Comparison of ENCODE assay signal across 9 cellular contexts in genomic region chr4:2482693-2483092, GRCh38. TPM values are rescaled to one million over a fixed set of nuclear protein-coding genes. Genes with fewer than 3 reads are reported as not detected.
A peak's percentile ranks its signal among the peaks of the same experiment; 100 is the strongest.
DNase-seq lines count a peak whose midpoint lies in the region; ATAC-seq and TF ChIP-seq lines count a peak whose summit lies in the region.
"Had no signal": no experiment of that assay in that cellular context is flagged by ENCODE, and none has a peak within 500 bp of the region (broad histone marks: within the 10 kb centered on the region; RNA-seq: fewer than 3 reads in every experiment).

No MANE protein-coding gene starts in this region.

- H3K36me3 ChIP-seq in DOHH2 (ENCODE audit: control insufficient read depth, low read length) = peaks cover 62% of the 10 kb centered on the region
- H3K36me3 ChIP-seq in mesendoderm (ENCODE audit: control insufficient read depth, insufficient read depth, low read length) = no peaks in the 10 kb centered on the region
- H3K36me3 ChIP-seq: cardiac muscle cell had no signal

- no peak overlapping the region for H3K23ac ChIP-seq in mesendoderm (ENCODE audit: low read length)

- no peak overlapping the region for H3K9ac ChIP-seq in mesendoderm (ENCODE audit: low read length)

- H3K79me2 ChIP-seq in DOHH2 (ENCODE audit: control insufficient read depth, low read length) (peaks cover 96% of the 10 kb centered on the region), mesendoderm (ENCODE audit: control insufficient read depth, insufficient read depth, low read length) (peaks cover 96% of the 10 kb centered on the region)

- no peak overlapping the region for H4K5ac ChIP-seq in mesendoderm (ENCODE audit: low read length)

- no peak overlapping the region for H2AK5ac ChIP-seq in mesendoderm (ENCODE audit: low read length)

- no peaks in the 10 kb centered on the region for H3K27me3 ChIP-seq in DOHH2 (ENCODE audit: control insufficient read depth, low read length)
- no peaks in the 10 kb centered on the region for H3K27me3 ChIP-seq in mesendoderm (ENCODE audit: insufficient read depth, low read length, poor library complexity)
- H3K27me3 ChIP-seq: cardiac muscle cell had no signal

- ATAC-seq in GM21737 (IDR thresholded peaks at IDR 0.05; ENCODE audit: unreplicated experiment) (peak; percentile 29), WTC11 (no peak)

- CTCF ChIA-PET in WTC11 (lab: Charles Lee) = no interaction called here

- no peaks in the 10 kb centered on the region for H3K9me3 ChIP-seq in DOHH2 (ENCODE audit: control insufficient read depth, insufficient read depth, low read length)

- H3K9me3 Mint-ChIP-seq in WTC11 = no peaks in the 10 kb centered on the region

- DNase-seq in WTC11 (ENCODE audit: low spot score) (no peak), germinal center (ENCODE audit: low spot score) (peak; percentile 52), retinal pigment epithelial cell (ENCODE audit: low read depth) (peak; percentile 68), NCI-H187 treated with DMSO at 0.1 percent for 48 hours (lab: John Stamatoyannopoulos, UW) (no peak), mesendoderm (no peak), NCI-H2227 (lab: John Stamatoyannopoulos, UW; ENCODE audit: unreplicated experiment) (no peak)

- no peak overlapping the region for H3K4ac ChIP-seq in mesendoderm (ENCODE audit: low read depth, low read length)

- H3F3A ChIP-seq in DOHH2 (ENCODE audit: control insufficient read depth, insufficient read depth) = peaks cover 28% of the 10 kb centered on the region

- POLR2A ChIA-PET in WTC11 (lab: Charles Lee) = interaction anchor here (0.6 kb wide), 1 partner anchor 9 kb away, joined by 3 read pairs; no protein-coding TSS in a partner anchor

- H2BK5ac ChIP-seq in mesendoderm (ENCODE audit: low read length) = no peak overlapping the region

- H3K18ac ChIP-seq in mesendoderm (ENCODE audit: low read length) = no peak overlapping the region

- no peaks in the 10 kb centered on the region for H3K9me2 ChIP-seq in DOHH2 (replicated peaks; ENCODE audit: control insufficient read depth, low read length)

- no peak overlapping the region for H2BK120ac ChIP-seq in mesendoderm (ENCODE audit: low read depth, low read length)

- H3K56ac ChIP-seq in mesendoderm (ENCODE audit: low read length) = no peak overlapping the region

- H3K4me2 ChIP-seq in DOHH2 (ENCODE audit: low read length) = peak overlapping the region; percentile 59
- H3K4me2 ChIP-seq in mesendoderm (ENCODE audit: low read length) = no peak overlapping the region

- peaks cover 85% of the 10 kb centered on the region for H3K4me1 Mint-ChIP-seq in WTC11

- H4K8ac ChIP-seq in mesendoderm (ENCODE audit: low read depth, low read length) = no peak overlapping the region

- H3K27ac ChIP-seq in DOHH2 (ENCODE audit: low read depth, low read length) = peak overlapping the region; percentile 31
- no peak overlapping the region for H3K27ac ChIP-seq in mesendoderm (ENCODE audit: low read depth, low read length)
- H3K27ac ChIP-seq: cardiac muscle cell had no signal

- peaks cover 85% of the 10 kb centered on the region for H3K4me1 ChIP-seq in DOHH2 (ENCODE audit: control insufficient read depth, low read length)
- peaks cover 14% of the 10 kb centered on the region for H3K4me1 ChIP-seq in mesendoderm (ENCODE audit: control insufficient read depth, low read depth, low read length)

- TF ChIP-seq CTCF in DOHH2 (IDR thresholded peaks at IDR 0.05; ENCODE audit: low read depth, low read length, poor library complexity, severe bottlenecking) (no peak), WTC11 (IDR thresholded peaks at IDR 0.05) (no peak), retinal pigment epithelial cell (conservative IDR thresholded peaks at IDR 0.05; ENCODE audit: low read depth, low read length) (no peak)

- H3K27ac Mint-ChIP-seq in WTC11 = peak overlapping the region; percentile 81; the same call in 1 of the 2 replicates

- H2BK15ac ChIP-seq in mesendoderm (replicated peaks; ENCODE audit: low read depth) = no peak overlapping the region

- no peaks in the 10 kb centered on the region; the same call in 1 of the 2 replicates for H3K36me3 Mint-ChIP-seq in WTC11

- no peak overlapping the region for H3K4me3 Mint-ChIP-seq in WTC11

- WGBS in mesendoderm (ENCODE audit: extremely low coverage, insufficient coverage, low lambda C conversion rate) = no CpG with 5 or more reads among the region's 3 CpGs

- H3K4me3 ChIP-seq in DOHH2 (ENCODE audit: low read length) (peak overlapping the region; percentile 21), retinal pigment epithelial cell (ENCODE audit: low read length) (no peak overlapping the region), mesendoderm (ENCODE audit: low read length) (no peak overlapping the region)
- H3K4me3 ChIP-seq: cardiac muscle cell had no signal

- H3K79me1 ChIP-seq in mesendoderm (ENCODE audit: low read length) = peaks cover 17% of the 10 kb centered on the region

- no peaks in the 10 kb centered on the region for H3K27me3 Mint-ChIP-seq in WTC11 (ENCODE audit: low read depth)

- H4K20me1 ChIP-seq in DOHH2 (ENCODE audit: control insufficient read depth, insufficient read depth, low read depth, low read length) = peaks cover 72% of the 10 kb centered on the region

TF ChIP-seq in WTC11, 78 proteins besides CTCF, POLR2A, EP300 and RAD21:
- no peak for TF ChIP-seq ATF1 (CRISPR knock-in tag; IDR thresholded peaks at IDR 0.05)
- TF ChIP-seq CBFB (CRISPR knock-in tag; IDR thresholded peaks at IDR 0.05; ENCODE audit: low read depth) = no peak
- no peak for TF ChIP-seq MLX (CRISPR knock-in tag; IDR thresholded peaks at IDR 0.05)
- TF ChIP-seq, protein P1, sequence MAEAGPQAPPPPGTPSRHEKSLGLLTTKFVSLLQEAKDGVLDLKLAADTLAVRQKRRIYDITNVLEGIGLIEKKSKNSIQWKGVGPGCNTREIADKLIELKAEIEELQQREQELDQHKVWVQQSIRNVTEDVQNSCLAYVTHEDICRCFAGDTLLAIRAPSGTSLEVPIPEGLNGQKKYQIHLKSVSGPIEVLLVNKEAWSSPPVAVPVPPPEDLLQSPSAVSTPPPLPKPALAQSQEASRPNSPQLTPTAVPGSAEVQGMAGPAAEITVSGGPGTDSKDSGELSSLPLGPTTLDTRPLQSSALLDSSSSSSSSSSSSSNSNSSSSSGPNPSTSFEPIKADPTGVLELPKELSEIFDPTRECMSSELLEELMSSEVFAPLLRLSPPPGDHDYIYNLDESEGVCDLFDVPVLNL (CRISPR knock-in tag; IDR thresholded peaks at IDR 0.05; ENCODE audit: borderline replicate concordance, low read depth) = no peak
- TF ChIP-seq FOXP1 (CRISPR knock-in tag; IDR thresholded peaks at IDR 0.05; ENCODE audit: borderline replicate concordance) = no peak
- no peak for TF ChIP-seq ZNF423 (CRISPR knock-in tag; IDR thresholded peaks at IDR 0.05)
- TF ChIP-seq ZMAT4 (CRISPR knock-in tag; IDR thresholded peaks at IDR 0.05) = no peak
- TF ChIP-seq ZNF396 (CRISPR knock-in tag; IDR thresholded peaks at IDR 0.05; ENCODE audit: borderline replicate concordance) = no peak
- TF ChIP-seq ZNF416 (CRISPR knock-in tag; IDR thresholded peaks at IDR 0.05) = no peak
- no peak for TF ChIP-seq ZNF219 (CRISPR knock-in tag; IDR thresholded peaks at IDR 0.05; ENCODE audit: borderline replicate concordance)

RNA-seq across cellular contexts. Expression of gene RNF4, which starts 13.8 kb away (rescaled TPM):
- 77.8 to 87.3 TPM (median 82.5 TPM) in 3 replicates for total RNA-seq in WTC11 (2021)
- polyA plus RNA-seq in mesendoderm (2013, experiment 1 of 2) = 57.6 TPM
- 56.5 TPM for polyA plus RNA-seq in mesendoderm (2013, experiment 2 of 2)

RNA-seq across cellular contexts. Expression of gene FAM193A, which starts 53.8 kb away (rescaled TPM):
- total RNA-seq in WTC11 (2021) = 24.4 to 28.1 TPM (median 24.6 TPM) in 3 replicates
- polyA plus RNA-seq in mesendoderm (2013, experiment 1 of 2) = 13.5 TPM
- 13.9 TPM for polyA plus RNA-seq in mesendoderm (2013, experiment 2 of 2)

Comparison
In these comparisons a context has a peak if more than half of its experiments do, and no peak if none do; other contexts are left out.
1. DNase-seq: peak in germinal center (single experiment) and retinal pigment epithelial cell (single experiment); none in WTC11 (single experiment), NCI-H187 treated with DMSO at 0.1 percent for 48 hours (single experiment), mesendoderm (single experiment) and NCI-H2227 (single experiment).